1 cellular context compared by ENCODE assay signal in the genomic region with DNA sequence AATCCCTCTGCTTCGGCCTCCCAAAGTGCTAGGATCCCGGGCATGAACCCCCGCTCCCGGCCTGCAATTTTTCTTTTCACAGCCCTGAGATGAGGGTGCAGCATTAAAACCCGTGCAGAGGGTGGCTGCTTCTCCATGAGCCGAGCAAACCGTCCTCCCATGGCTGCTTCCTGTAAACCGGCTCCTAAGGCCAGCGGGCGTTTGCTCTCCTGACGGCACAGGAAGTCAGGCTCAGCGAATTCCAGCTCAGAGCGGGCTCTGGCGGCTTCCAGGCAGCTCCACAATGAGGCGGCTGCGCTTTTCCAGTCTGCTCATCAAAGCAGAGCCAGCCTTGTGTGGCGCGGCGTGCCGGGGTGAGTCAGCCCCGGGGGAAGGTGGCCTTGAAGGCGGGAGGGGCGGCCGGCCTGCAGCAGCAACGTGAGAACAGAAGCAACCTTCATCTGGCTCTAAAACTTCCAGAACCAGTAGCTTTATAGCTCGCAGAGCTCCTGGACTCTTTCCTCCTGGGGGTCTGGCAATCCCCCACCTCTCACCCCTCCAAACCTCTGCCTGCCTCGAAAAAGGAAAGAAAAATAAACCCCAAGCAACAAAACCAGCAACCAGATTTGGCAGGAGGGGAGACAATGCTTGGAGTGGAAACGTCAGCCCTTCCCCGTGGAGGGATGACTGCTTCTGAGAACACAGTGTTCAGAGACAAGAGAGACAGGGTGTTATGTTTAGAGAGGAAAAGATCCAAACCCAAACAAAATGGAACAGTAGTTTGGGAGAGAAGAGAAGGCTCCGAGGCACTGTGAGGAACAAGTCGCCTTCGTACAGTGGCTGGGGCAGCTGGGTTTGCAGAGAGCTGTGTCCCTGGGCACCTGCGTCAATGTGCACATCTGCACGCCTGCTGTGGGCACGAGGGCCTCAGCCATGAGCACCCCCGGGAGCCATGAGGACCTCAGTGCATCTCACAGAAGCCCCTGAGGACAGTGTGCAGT.
A peak's percentile ranks its signal among the peaks of the same experiment; 100 is the strongest.
TF ChIP-seq lines count a peak whose summit lies in the region.

No MANE protein-coding gene starts in this region.

TF ChIP-seq in K562, 482 proteins besides CTCF, POLR2A, EP300 and RAD21 (continued from another document and continues in another):
- TF ChIP-seq, protein P1, sequence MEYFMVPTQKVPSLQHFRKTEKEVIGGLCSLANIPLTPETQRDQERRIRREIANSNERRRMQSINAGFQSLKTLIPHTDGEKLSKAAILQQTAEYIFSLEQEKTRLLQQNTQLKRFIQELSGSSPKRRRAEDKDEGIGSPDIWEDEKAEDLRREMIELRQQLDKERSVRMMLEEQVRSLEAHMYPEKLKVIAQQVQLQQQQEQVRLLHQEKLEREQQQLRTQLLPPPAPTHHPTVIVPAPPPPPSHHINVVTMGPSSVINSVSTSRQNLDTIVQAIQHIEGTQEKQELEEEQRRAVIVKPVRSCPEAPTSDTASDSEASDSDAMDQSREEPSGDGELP (CRISPR knock-in tag; IDR thresholded peaks at IDR 0.05; ENCODE audit: borderline replicate concordance), result peak; percentile 56; the same call in 1 of the 2 replicates
- TF ChIP-seq PHB2 (IDR thresholded peaks at IDR 0.05; ENCODE audit: low read depth), result no peak
- TF ChIP-seq TAF1 (IDR thresholded peaks at IDR 0.05; ENCODE audit: control insufficient read depth, extremely low read depth, insufficient read depth, low read length, severe bottlenecking), result no peak
- TF ChIP-seq CBFA2T3 (IDR thresholded peaks at IDR 0.05), result no peak
- peak; percentile 97 for TF ChIP-seq JUND (IDR thresholded peaks at IDR 0.05; ENCODE audit: borderline replicate concordance, low read depth, low read length)
- TF ChIP-seq JUND (tag; IDR thresholded peaks at IDR 0.05; ENCODE audit: borderline replicate concordance, low read depth, low read length), result peak; percentile 89; the same call in 1 of the 3 replicates
- TF ChIP-seq TOE1 (IDR thresholded peaks at IDR 0.05; ENCODE audit: borderline replicate concordance), result no peak
- TF ChIP-seq TOE1 (CRISPR knock-in tag; IDR thresholded peaks at IDR 0.05; ENCODE audit: borderline replicate concordance, low read depth), result no peak
- TF ChIP-seq ZNF24 (IDR thresholded peaks at IDR 0.05), result no peak
- TF ChIP-seq, protein P2, sequence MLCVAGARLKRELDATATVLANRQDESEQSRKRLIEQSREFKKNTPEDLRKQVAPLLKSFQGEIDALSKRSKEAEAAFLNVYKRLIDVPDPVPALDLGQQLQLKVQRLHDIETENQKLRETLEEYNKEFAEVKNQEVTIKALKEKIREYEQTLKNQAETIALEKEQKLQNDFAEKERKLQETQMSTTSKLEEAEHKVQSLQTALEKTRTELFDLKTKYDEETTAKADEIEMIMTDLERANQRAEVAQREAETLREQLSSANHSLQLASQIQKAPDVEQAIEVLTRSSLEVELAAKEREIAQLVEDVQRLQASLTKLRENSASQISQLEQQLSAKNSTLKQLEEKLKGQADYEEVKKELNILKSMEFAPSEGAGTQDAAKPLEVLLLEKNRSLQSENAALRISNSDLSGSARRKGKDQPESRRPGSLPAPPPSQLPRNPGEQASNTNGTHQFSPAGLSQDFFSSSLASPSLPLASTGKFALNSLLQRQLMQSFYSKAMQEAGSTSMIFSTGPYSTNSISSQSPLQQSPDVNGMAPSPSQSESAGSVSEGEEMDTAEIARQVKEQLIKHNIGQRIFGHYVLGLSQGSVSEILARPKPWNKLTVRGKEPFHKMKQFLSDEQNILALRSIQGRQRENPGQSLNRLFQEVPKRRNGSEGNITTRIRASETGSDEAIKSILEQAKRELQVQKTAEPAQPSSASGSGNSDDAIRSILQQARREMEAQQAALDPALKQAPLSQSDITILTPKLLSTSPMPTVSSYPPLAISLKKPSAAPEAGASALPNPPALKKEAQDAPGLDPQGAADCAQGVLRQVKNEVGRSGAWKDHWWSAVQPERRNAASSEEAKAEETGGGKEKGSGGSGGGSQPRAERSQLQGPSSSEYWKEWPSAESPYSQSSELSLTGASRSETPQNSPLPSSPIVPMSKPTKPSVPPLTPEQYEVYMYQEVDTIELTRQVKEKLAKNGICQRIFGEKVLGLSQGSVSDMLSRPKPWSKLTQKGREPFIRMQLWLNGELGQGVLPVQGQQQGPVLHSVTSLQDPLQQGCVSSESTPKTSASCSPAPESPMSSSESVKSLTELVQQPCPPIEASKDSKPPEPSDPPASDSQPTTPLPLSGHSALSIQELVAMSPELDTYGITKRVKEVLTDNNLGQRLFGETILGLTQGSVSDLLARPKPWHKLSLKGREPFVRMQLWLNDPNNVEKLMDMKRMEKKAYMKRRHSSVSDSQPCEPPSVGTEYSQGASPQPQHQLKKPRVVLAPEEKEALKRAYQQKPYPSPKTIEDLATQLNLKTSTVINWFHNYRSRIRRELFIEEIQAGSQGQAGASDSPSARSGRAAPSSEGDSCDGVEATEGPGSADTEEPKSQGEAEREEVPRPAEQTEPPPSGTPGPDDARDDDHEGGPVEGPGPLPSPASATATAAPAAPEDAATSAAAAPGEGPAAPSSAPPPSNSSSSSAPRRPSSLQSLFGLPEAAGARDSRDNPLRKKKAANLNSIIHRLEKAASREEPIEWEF (CRISPR knock-in tag; IDR thresholded peaks at IDR 0.05), result no peak
- no peak for TF ChIP-seq RFX5 (IDR thresholded peaks at IDR 0.05; ENCODE audit: low read depth, low read length)
- no peak for TF ChIP-seq ZC3H8 (IDR thresholded peaks at IDR 0.05)
- TF ChIP-seq DNMT1 (IDR thresholded peaks at IDR 0.05), result no peak
- TF ChIP-seq BHLHE40 (IDR thresholded peaks at IDR 0.05; ENCODE audit: low read length), result peak; percentile 91
- no peak for TF ChIP-seq ZNF282 (CRISPR knock-in tag; IDR thresholded peaks at IDR 0.05)
- 0 out of 2 replicates have a peak, but pooled peaks have one; percentile 9 for TF ChIP-seq SMAD3 (CRISPR knock-in tag; conservative IDR thresholded peaks at IDR 0.05)
- TF ChIP-seq, protein P3, sequence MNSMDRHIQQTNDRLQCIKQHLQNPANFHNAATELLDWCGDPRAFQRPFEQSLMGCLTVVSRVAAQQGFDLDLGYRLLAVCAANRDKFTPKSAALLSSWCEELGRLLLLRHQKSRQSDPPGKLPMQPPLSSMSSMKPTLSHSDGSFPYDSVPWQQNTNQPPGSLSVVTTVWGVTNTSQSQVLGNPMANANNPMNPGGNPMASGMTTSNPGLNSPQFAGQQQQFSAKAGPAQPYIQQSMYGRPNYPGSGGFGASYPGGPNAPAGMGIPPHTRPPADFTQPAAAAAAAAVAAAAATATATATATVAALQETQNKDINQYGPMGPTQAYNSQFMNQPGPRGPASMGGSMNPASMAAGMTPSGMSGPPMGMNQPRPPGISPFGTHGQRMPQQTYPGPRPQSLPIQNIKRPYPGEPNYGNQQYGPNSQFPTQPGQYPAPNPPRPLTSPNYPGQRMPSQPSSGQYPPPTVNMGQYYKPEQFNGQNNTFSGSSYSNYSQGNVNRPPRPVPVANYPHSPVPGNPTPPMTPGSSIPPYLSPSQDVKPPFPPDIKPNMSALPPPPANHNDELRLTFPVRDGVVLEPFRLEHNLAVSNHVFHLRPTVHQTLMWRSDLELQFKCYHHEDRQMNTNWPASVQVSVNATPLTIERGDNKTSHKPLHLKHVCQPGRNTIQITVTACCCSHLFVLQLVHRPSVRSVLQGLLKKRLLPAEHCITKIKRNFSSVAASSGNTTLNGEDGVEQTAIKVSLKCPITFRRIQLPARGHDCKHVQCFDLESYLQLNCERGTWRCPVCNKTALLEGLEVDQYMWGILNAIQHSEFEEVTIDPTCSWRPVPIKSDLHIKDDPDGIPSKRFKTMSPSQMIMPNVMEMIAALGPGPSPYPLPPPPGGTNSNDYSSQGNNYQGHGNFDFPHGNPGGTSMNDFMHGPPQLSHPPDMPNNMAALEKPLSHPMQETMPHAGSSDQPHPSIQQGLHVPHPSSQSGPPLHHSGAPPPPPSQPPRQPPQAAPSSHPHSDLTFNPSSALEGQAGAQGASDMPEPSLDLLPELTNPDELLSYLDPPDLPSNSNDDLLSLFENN (IDR thresholded peaks at IDR 0.05; ENCODE audit: low read depth in 2 of 2, low read length in 2 of 2), result no peak
- TF ChIP-seq, protein P4, sequence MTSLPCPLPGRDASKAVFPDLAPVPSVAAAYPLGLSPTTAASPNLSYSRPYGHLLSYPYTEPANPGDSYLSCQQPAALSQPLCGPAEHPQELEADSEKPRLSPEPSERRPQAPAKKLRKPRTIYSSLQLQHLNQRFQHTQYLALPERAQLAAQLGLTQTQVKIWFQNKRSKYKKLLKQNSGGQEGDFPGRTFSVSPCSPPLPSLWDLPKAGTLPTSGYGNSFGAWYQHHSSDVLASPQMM (CRISPR knock-in tag; IDR thresholded peaks at IDR 0.05), result no peak
- TF ChIP-seq ZKSCAN3 (CRISPR knock-in tag; IDR thresholded peaks at IDR 0.05), result no peak
- TF ChIP-seq KDM4B (IDR thresholded peaks at IDR 0.05; ENCODE audit: borderline replicate concordance in 2 of 2, low read depth in 1 of 2), result no peak
- no peak for TF ChIP-seq ZBTB1 (CRISPR knock-in tag; IDR thresholded peaks at IDR 0.05; ENCODE audit: borderline replicate concordance, low read depth)
- no peak for TF ChIP-seq ZNF778 (CRISPR knock-in tag; IDR thresholded peaks at IDR 0.05)
- no peak for TF ChIP-seq CBX5 (IDR thresholded peaks at IDR 0.05; ENCODE audit: borderline replicate concordance, low read depth)
- peak; percentile 96 for TF ChIP-seq FOSL1 (tag; conservative IDR thresholded peaks at IDR 0.05)
- TF ChIP-seq GABPB1 (CRISPR knock-in tag; IDR thresholded peaks at IDR 0.05), result peak; percentile 80
- TF ChIP-seq ZNF23 (CRISPR knock-in tag; IDR thresholded peaks at IDR 0.05), result no peak
- TF ChIP-seq, protein P5, sequence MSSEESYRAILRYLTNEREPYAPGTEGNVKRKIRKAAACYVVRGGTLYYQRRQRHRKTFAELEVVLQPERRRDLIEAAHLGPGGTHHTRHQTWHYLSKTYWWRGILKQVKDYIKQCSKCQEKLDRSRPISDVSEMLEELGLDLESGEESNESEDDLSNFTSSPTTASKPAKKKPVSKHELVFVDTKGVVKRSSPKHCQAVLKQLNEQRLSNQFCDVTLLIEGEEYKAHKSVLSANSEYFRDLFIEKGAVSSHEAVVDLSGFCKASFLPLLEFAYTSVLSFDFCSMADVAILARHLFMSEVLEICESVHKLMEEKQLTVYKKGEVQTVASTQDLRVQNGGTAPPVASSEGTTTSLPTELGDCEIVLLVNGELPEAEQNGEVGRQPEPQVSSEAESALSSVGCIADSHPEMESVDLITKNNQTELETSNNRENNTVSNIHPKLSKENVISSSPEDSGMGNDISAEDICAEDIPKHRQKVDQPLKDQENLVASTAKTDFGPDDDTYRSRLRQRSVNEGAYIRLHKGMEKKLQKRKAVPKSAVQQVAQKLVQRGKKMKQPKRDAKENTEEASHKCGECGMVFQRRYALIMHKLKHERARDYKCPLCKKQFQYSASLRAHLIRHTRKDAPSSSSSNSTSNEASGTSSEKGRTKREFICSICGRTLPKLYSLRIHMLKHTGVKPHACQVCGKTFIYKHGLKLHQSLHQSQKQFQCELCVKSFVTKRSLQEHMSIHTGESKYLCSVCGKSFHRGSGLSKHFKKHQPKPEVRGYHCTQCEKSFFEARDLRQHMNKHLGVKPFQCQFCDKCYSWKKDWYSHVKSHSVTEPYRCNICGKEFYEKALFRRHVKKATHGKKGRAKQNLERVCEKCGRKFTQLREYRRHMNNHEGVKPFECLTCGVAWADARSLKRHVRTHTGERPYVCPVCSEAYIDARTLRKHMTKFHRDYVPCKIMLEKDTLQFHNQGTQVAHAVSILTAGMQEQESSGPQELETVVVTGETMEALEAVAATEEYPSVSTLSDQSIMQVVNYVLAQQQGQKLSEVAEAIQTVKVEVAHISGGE (CRISPR knock-in tag; IDR thresholded peaks at IDR 0.05), result peak in 1 of 3 experiments; percentile 82; a peak in 2 of 6 replicates
- no peak for TF ChIP-seq FOXA1 (IDR thresholded peaks at IDR 0.05; ENCODE audit: borderline replicate concordance)
- no peak for TF ChIP-seq NFATC3 (IDR thresholded peaks at IDR 0.05)
- no peak for TF ChIP-seq NEUROD1 (IDR thresholded peaks at IDR 0.05; ENCODE audit: borderline replicate concordance, low read depth, low read length, partially characterized antibody)
- no peak for TF ChIP-seq RBM39 (optimal IDR thresholded peaks at IDR 0.05; ENCODE audit: low read depth, low read length)
- TF ChIP-seq, protein P6, sequence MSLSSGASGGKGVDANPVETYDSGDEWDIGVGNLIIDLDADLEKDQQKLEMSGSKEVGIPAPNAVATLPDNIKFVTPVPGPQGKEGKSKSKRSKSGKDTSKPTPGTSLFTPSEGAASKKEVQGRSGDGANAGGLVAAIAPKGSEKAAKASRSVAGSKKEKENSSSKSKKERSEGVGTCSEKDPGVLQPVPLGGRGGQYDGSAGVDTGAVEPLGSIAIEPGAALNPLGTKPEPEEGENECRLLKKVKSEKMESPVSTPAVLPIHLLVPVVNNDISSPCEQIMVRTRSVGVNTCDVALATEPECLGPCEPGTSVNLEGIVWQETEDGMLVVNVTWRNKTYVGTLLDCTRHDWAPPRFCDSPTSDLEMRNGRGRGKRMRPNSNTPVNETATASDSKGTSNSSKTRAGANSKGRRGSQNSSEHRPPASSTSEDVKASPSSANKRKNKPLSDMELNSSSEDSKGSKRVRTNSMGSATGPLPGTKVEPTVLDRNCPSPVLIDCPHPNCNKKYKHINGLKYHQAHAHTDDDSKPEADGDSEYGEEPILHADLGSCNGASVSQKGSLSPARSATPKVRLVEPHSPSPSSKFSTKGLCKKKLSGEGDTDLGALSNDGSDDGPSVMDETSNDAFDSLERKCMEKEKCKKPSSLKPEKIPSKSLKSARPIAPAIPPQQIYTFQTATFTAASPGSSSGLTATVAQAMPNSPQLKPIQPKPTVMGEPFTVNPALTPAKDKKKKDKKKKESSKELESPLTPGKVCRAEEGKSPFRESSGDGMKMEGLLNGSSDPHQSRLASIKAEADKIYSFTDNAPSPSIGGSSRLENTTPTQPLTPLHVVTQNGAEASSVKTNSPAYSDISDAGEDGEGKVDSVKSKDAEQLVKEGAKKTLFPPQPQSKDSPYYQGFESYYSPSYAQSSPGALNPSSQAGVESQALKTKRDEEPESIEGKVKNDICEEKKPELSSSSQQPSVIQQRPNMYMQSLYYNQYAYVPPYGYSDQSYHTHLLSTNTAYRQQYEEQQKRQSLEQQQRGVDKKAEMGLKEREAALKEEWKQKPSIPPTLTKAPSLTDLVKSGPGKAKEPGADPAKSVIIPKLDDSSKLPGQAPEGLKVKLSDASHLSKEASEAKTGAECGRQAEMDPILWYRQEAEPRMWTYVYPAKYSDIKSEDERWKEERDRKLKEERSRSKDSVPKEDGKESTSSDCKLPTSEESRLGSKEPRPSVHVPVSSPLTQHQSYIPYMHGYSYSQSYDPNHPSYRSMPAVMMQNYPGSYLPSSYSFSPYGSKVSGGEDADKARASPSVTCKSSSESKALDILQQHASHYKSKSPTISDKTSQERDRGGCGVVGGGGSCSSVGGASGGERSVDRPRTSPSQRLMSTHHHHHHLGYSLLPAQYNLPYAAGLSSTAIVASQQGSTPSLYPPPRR (CRISPR knock-in tag; IDR thresholded peaks at IDR 0.05; ENCODE audit: borderline replicate concordance), result 0 out of 2 replicates have a peak, but pooled peaks have one; percentile 49
